In genomic region chr10:94315975-94316464, GRCh38 we compare ENCODE assay signal across 16 cellular contexts. TPM values are rescaled to one million over a fixed set of nuclear protein-coding genes. Genes with fewer than 3 reads are reported as not detected.
DNase-seq lines count a peak whose midpoint lies in the region; ATAC-seq and TF ChIP-seq lines count a peak whose summit lies in the region.
"Had no signal": no experiment of that assay in that cellular context is flagged by ENCODE, and none has a peak within 500 bp of the region (broad histone marks: within the 10 kb centered on the region; RNA-seq: fewer than 3 reads in every experiment).

No MANE protein-coding gene starts in this region.

- no peak overlapping the region for H3K27ac Mint-ChIP-seq in neural progenitor cell
- no peak overlapping the region for H3K27ac Mint-ChIP-seq in CD8-positive, alpha-beta T cell
- H3K27ac Mint-ChIP-seq: activated CD8-positive, alpha-beta T cell treated with anti-CD3 and anti-CD28 coated beads, Interleukin-2, amount 10 ng/mL, durations not matched to agents 7 days and 5 days; natural killer cell had no signal

- no peak overlapping the region for H3K9ac ChIP-seq in neural progenitor cell
- H3K9ac ChIP-seq: KMS-11 had no signal

- no peaks in the 10 kb centered on the region for H3K79me2 ChIP-seq in ACC112 (ENCODE audit: control insufficient read depth, insufficient read depth, low read length, unreplicated experiment)
- H3K79me2 ChIP-seq in neural progenitor cell (ENCODE audit: low read depth), result no peaks in the 10 kb centered on the region

- intact Hi-C loops in CD8-positive, alpha-beta T cell (cut with DNase I, micrococcal nuclease), result loop anchor here in 1 of 2 experiments (5.0 kb wide), 1 partner anchor 939 kb away; no protein-coding TSS in a partner anchor
- intact Hi-C loops in mucosa of descending colon (cut with DNase I, micrococcal nuclease), result loop anchor here in 1 of 2 donors (5.0 kb wide), 1 partner anchor 234 kb away; no protein-coding TSS in a partner anchor

- H3K4me1 ChIP-seq in ACC112 (ENCODE audit: control insufficient read depth, insufficient read depth, low read length, unreplicated experiment) (peaks cover 12% of the 10 kb centered on the region), SJSA1 (replicated peaks) (peaks cover 23% of the 10 kb centered on the region), neural progenitor cell (peaks cover 16% of the 10 kb centered on the region), mucosa of descending colon (ENCODE audit: low read depth) (no peaks in the 10 kb centered on the region)
- H3K4me1 ChIP-seq in CD8-positive, alpha-beta T cell (ENCODE audit: insufficient read depth, low read length), result no peaks in the 10 kb centered on the region

- CTCF ChIA-PET in CD8-positive, alpha-beta T cell (lab: Charles Lee), result no interaction called here
- CTCF ChIA-PET in RWPE1 (lab: Yijun Ruan, JAX), result no interaction called here

- H3F3A ChIP-seq in neural progenitor cell (ENCODE audit: low read depth), result peaks cover 7% of the 10 kb centered on the region

- H3K4me1 Mint-ChIP-seq in neural progenitor cell, result peaks cover 6% of the 10 kb centered on the region
- H3K4me1 Mint-ChIP-seq in CD8-positive, alpha-beta T cell (ENCODE audit: low read depth), result no peaks in the 10 kb centered on the region

- no peaks in the 10 kb centered on the region for H3K36me3 Mint-ChIP-seq in neural progenitor cell
- no peaks in the 10 kb centered on the region for H3K36me3 Mint-ChIP-seq in CD8-positive, alpha-beta T cell
- H3K36me3 Mint-ChIP-seq: natural killer cell had no signal

- POLR2A ChIA-PET in CD8-positive, alpha-beta T cell (lab: Charles Lee), result no interaction called here
- POLR2A ChIA-PET in RWPE1 (lab: Yijun Ruan, JAX; ENCODE audit: low non-redundant PET), result interaction anchor here (0.7 kb wide), 1 partner anchor 399 kb away, joined by 3 read pairs; no protein-coding TSS in a partner anchor

- no peaks in the 10 kb centered on the region for H3K27me3 ChIP-seq in ACC112 (ENCODE audit: insufficient read depth, low read length)
- H3K27me3 ChIP-seq in SJSA1 (replicated peaks), result no peaks in the 10 kb centered on the region
- no peaks in the 10 kb centered on the region for H3K27me3 ChIP-seq in neural progenitor cell
- no peaks in the 10 kb centered on the region for H3K27me3 ChIP-seq in CD8-positive, alpha-beta T cell (ENCODE audit: insufficient read depth, low read length)
- H3K27me3 ChIP-seq: tibial nerve had no signal

- H2AFZ ChIP-seq in ACC112 (ENCODE audit: low read length, unreplicated experiment), result no peak overlapping the region
- H2AFZ ChIP-seq in neural progenitor cell (replicated peaks), result no peak overlapping the region

- no peaks in the 10 kb centered on the region for H3K9me3 ChIP-seq in SJSA1 (replicated peaks)
- no peaks in the 10 kb centered on the region for H3K9me3 ChIP-seq in neural progenitor cell (ENCODE audit: low read depth)
- H3K9me3 ChIP-seq in CD8-positive, alpha-beta T cell (ENCODE audit: low read length), result no peaks in the 10 kb centered on the region
- no peaks in the 10 kb centered on the region for H3K9me3 ChIP-seq in mucosa of descending colon
- H3K9me3 ChIP-seq: tibial nerve had no signal

- no peaks in the 10 kb centered on the region for H3K9me3 Mint-ChIP-seq in neural progenitor cell
- H3K9me3 Mint-ChIP-seq in CD8-positive, alpha-beta T cell, result no peaks in the 10 kb centered on the region
- H3K9me3 Mint-ChIP-seq: natural killer cell had no signal

- H3K4me2 ChIP-seq in neural progenitor cell, result peak overlapping the region; percentile 21
- H3K4me2 ChIP-seq: KMS-11 had no signal

- DNase-seq in SJSA1 (ENCODE audit: low read depth in 1 of 2, low spot score in 2 of 2) (peak in 1 of 2 experiments; percentile 56), fibroblast of mammary gland (ENCODE audit: low read depth) (peak; percentile 78), neural progenitor cell (ENCODE audit: low spot score) (peak; percentile 23), mucosa of descending colon (no peak), RWPE1 (ENCODE audit: low spot score) (no peak)
- no peak for DNase-seq in CD8-positive, alpha-beta T cell
- DNase-seq: ACHN; activated CD8-positive, alpha-beta T cell treated with anti-CD3 and anti-CD28 coated beads, Interleukin-2, amount 10 ng/mL, durations not matched to agents 7 days and 5 days; DMS53; kidney; natural killer cell; NCI-H1694 treated with DMSO at 0.1 percent for 48 hours had no signal

- H3K27ac ChIP-seq in ACC112 (ENCODE audit: low read depth, low read length), result peak overlapping the region; percentile 86
- H3K27ac ChIP-seq in SJSA1, result peak overlapping the region; percentile 43
- peak overlapping the region; percentile 65 for H3K27ac ChIP-seq in neural progenitor cell
- H3K27ac ChIP-seq in CD8-positive, alpha-beta T cell (ENCODE audit: low read depth, low read length), result no peak overlapping the region
- H3K27ac ChIP-seq in RWPE1, result no peak overlapping the region
- H3K27ac ChIP-seq: KMS-11 had no signal

- H3K27me3 Mint-ChIP-seq in neural progenitor cell (ENCODE audit: insufficient read depth, low read depth), result peaks cover 2% of the 10 kb centered on the region
- H3K27me3 Mint-ChIP-seq in CD8-positive, alpha-beta T cell (ENCODE audit: low read depth), result peaks cover 5% of the 10 kb centered on the region

- ATAC-seq in CD8-positive, alpha-beta T cell, result no peak
- ATAC-seq in mucosa of descending colon, result no peak
- ATAC-seq in HG03439 (IDR thresholded peaks at IDR 0.05; ENCODE audit: unreplicated experiment), result no peak
- ATAC-seq: activated CD8-positive, alpha-beta T cell treated with anti-CD3 and anti-CD28 coated beads, Interleukin-2, amount 10 ng/mL, durations not matched to agents 7 days and 5 days; natural killer cell had no signal

- peaks cover 2% of the 10 kb centered on the region; the same call in 1 of the 2 replicates for H3K36me3 ChIP-seq in ACC112 (ENCODE audit: insufficient read depth, low read length)
- peaks cover 13% of the 10 kb centered on the region for H3K36me3 ChIP-seq in SJSA1
- H3K36me3 ChIP-seq in neural progenitor cell, result no peaks in the 10 kb centered on the region
- no peaks in the 10 kb centered on the region for H3K36me3 ChIP-seq in CD8-positive, alpha-beta T cell (ENCODE audit: insufficient read depth, low read length)
- no peaks in the 10 kb centered on the region for H3K36me3 ChIP-seq in mucosa of descending colon (ENCODE audit: low read depth)

- TF ChIP-seq CTCF in fibroblast of mammary gland (conservative IDR thresholded peaks at IDR 0.05; ENCODE audit: control insufficient read depth, insufficient read depth, low read depth, low read length) (no peak), neural progenitor cell (IDR thresholded peaks at IDR 0.05) (no peak), mucosa of descending colon (IDR thresholded peaks at IDR 0.05) (no peak), RWPE1 (conservative IDR thresholded peaks at IDR 0.05; ENCODE audit: low read depth) (no peak)
- no peak for TF ChIP-seq CTCF in CD8-positive, alpha-beta T cell (IDR thresholded peaks at IDR 0.05)

- no peak overlapping the region for H3K4me3 Mint-ChIP-seq in neural progenitor cell
- no peak overlapping the region for H3K4me3 Mint-ChIP-seq in CD8-positive, alpha-beta T cell
- H3K4me3 Mint-ChIP-seq: activated CD8-positive, alpha-beta T cell treated with anti-CD3 and anti-CD28 coated beads, Interleukin-2, amount 10 ng/mL, durations not matched to agents 7 days and 5 days; natural killer cell had no signal

- H3K4me3 ChIP-seq in ACC112 (ENCODE audit: low read depth, low read length) (no peak overlapping the region), SJSA1 (no peak overlapping the region), fibroblast of mammary gland (ENCODE audit: control insufficient read depth, low read depth, low read length) (no peak overlapping the region), neural progenitor cell (no peak overlapping the region), mucosa of descending colon (no peak overlapping the region)
- no peak overlapping the region for H3K4me3 ChIP-seq in CD8-positive, alpha-beta T cell (ENCODE audit: low read depth, low read length)
- H3K4me3 ChIP-seq: tibial nerve had no signal

- no peaks in the 10 kb centered on the region for H4K20me1 ChIP-seq in neural progenitor cell (ENCODE audit: low read depth)

RNA-seq across cellular contexts. Expression of gene NOC3L, which starts 46.7 kb away (rescaled TPM):
- total RNA-seq in SJSA1 (2014; rRNA removed; shearing (Covaris generic)), result 35.6 and 48.3 TPM in 2 replicates
- 31.0 and 49.2 TPM in 2 replicates for total RNA-seq in neural progenitor cell (ENCODE audit: low replicate concordance)
- 1 to 10 TPM; 7.4 to 8.3 TPM for total RNA-seq in CD8-positive, alpha-beta T cell
- 10 to 100 TPM in 2 of 3 donors, 1 to 10 TPM in 1; 7.4 to 11.9 (median 10.2) TPM for total RNA-seq in mucosa of descending colon

Comparison
In these comparisons a context has a peak if more than half of its experiments do, and no peak if none do; other contexts are left out.
1. H3K27ac ChIP-seq: peak in ACC112 (single experiment), SJSA1 (single experiment) and neural progenitor cell (single experiment); none in CD8-positive, alpha-beta T cell (single experiment) and RWPE1 (single experiment).
2. DNase-seq: peak in fibroblast of mammary gland (single experiment) and neural progenitor cell (single experiment); none in CD8-positive, alpha-beta T cell (0 of 7), mucosa of descending colon (0 of 3) and RWPE1 (single experiment).